In genomic region chr6:71468841-71469750, GRCh38 we compare ENCODE assay signal across 9 cellular contexts.
A peak's percentile ranks its signal among the peaks of the same experiment; 100 is the strongest.
DNase-seq lines count a peak whose midpoint lies in the region; ATAC-seq, FAIRE-seq and TF ChIP-seq lines count a peak whose summit lies in the region.
"Had no signal": no experiment of that assay in that cellular context is flagged by ENCODE, and none has a peak within 500 bp of the region (broad histone marks: within the 10 kb centered on the region; RNA-seq: fewer than 3 reads in every experiment).

No MANE protein-coding gene starts in this region.

- TF ChIP-seq POLR2A in upper lobe of left lung (IDR thresholded peaks at IDR 0.05) (no peak), GM12892 (IDR thresholded peaks at IDR 0.05; ENCODE audit: low read depth, low read length) (no peak), Peyer's patch (IDR thresholded peaks at IDR 0.05) (no peak)

- H3K4me3 ChIP-seq in brain microvascular endothelial cell (ENCODE audit: low read depth, low read length): no peak overlapping the region
- H3K4me3 ChIP-seq in upper lobe of left lung: no peak overlapping the region
- no peak overlapping the region for H3K4me3 ChIP-seq in Peyer's patch

- FAIRE-seq in GM12892 (lab: Jason Lieb, UNC): no peak

- in situ Hi-C loops in brain microvascular endothelial cell (cut with HindIII; ENCODE audit: low pct_ligation_motif_present, low sequenced_read_pairs): no loop called here

- DNase-seq in HS-27A (ENCODE audit: low read depth) (peak; percentile 66), brain microvascular endothelial cell (peak; percentile 90), left kidney (ENCODE audit: low read depth, low spot score) (peak; percentile 46), upper lobe of left lung (no peak), GM12892 (ENCODE audit: insufficient read length) (no peak), HuH-7 (ENCODE audit: low spot score) (no peak), Peyer's patch (no peak)
- DNase-seq: H7 had no signal

- H3K9me3 ChIP-seq in upper lobe of left lung (peaks cover 0 to 12% (median 0%) of the 10 kb centered on the region in 4 donors), Peyer's patch (no peaks in the 10 kb centered on the region)
- H3K9me3 ChIP-seq: neutrophil had no signal

- H3K36me3 ChIP-seq in brain microvascular endothelial cell (replicated peaks) (no peaks in the 10 kb centered on the region), upper lobe of left lung (no peaks in the 10 kb centered on the region), Peyer's patch (no peaks in the 10 kb centered on the region)
- H3K36me3 ChIP-seq: neutrophil had no signal

- H3K27me3 ChIP-seq in brain microvascular endothelial cell (replicated peaks) (no peaks in the 10 kb centered on the region), upper lobe of left lung (no peaks in the 10 kb centered on the region), Peyer's patch (no peaks in the 10 kb centered on the region)
- H3K27me3 ChIP-seq: neutrophil had no signal

- peak in 1 of 4 donors; percentile 11 for TF ChIP-seq EP300 in upper lobe of left lung (IDR thresholded peaks at IDR 0.05)

- WGBS in upper lobe of left lung, 2 donors: 73 to 78% methylated on average over 8 of the region's 8 CpGs

- ATAC-seq in upper lobe of left lung (ENCODE audit: low FRiP score in 2 of 2): peak; percentile 29 to 80

- TF ChIP-seq CTCF in brain microvascular endothelial cell (IDR thresholded peaks at IDR 0.05; ENCODE audit: low read depth, low read length, missing control alignments): no peak
- TF ChIP-seq CTCF in upper lobe of left lung (IDR thresholded peaks at IDR 0.05): no peak
- TF ChIP-seq CTCF in Peyer's patch (IDR thresholded peaks at IDR 0.05): no peak

- H3K27ac ChIP-seq in brain microvascular endothelial cell (peak overlapping the region; percentile 49), upper lobe of left lung (peak overlapping the region; percentile 37 to 68 (median 49)), Peyer's patch (peak overlapping the region in 2 of 4 donors; percentile 45 to 55)
- H3K27ac ChIP-seq: neutrophil had no signal

- H3K4me1 ChIP-seq in upper lobe of left lung (peaks cover 0 to 5% (median 2%) of the 10 kb centered on the region in 4 donors), Peyer's patch (no peaks in the 10 kb centered on the region)

Comparison
In these comparisons a context has a peak if more than half of its experiments do, and no peak if none do; other contexts are left out.
1. DNase-seq: peak in HS-27A (single experiment), brain microvascular endothelial cell (single experiment) and left kidney (single experiment); none in upper lobe of left lung (0 of 2), GM12892 (single experiment), HuH-7 (single experiment) and Peyer's patch (0 of 3).